In the genomic region with DNA sequence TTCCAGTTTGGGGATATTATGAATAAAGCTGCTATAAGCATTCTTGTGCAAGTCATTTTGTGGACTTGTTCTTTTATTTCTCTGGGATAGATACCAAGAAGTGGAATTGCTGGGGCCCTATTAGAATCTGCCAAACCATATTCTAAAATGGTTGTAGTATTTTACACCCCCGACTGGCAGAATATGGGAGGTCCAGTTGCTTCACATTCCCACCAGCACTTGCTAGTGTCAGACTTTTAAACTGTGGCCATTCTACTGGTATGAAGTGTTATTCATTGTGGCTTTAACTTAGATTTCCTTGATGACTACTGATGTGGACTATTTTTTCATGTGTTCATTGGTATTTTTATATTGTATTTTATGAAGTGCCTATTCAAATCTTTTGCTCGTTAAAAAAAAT, we compare ENCODE assay signal across 1 cellular context.
TF ChIP-seq lines count a peak whose summit lies in the region.

No MANE protein-coding gene starts in this region.

TF ChIP-seq in HepG2, 621 proteins besides CTCF, POLR2A, EP300 and RAD21:
- TF ChIP-seq ZNF7 (CRISPR knock-in tag; IDR thresholded peaks at IDR 0.05): peak; percentile 72
- no peak for TF ChIP-seq NR2F1 (CRISPR knock-in tag; IDR thresholded peaks at IDR 0.05)
- TF ChIP-seq NR2C2 (CRISPR knock-in tag; IDR thresholded peaks at IDR 0.05; ENCODE audit: borderline replicate concordance): no peak
- TF ChIP-seq ZNF672 (CRISPR knock-in tag; IDR thresholded peaks at IDR 0.05): no peak
